Comparison of ENCODE assay signal across 12 cellular contexts in the genomic region with DNA sequence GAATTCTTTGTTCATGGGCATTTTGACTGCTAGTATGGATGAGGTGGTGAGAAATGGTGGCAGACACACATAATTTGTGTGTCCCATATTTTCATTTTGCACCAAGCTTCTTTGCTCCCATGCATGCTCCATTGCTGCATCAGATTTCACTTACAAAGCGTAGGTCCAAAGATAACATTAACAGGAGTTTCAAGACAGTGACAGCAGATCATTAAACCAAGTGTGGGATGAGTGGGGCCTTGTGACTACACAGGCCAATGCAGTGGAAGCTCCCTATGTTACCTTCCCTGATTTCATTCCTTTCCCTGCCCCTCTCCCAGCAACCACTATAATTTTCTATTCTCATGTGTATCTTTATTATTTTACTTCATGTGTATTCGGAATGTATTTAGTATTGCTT.
DNase-seq lines count a peak whose midpoint lies in the region; ATAC-seq and TF ChIP-seq lines count a peak whose summit lies in the region.
"Had no signal": no experiment of that assay in that cellular context is flagged by ENCODE, and none has a peak within 500 bp of the region (broad histone marks: within the 10 kb centered on the region; RNA-seq: fewer than 3 reads in every experiment).

No MANE protein-coding gene starts in this region.

- H3K79me2 ChIP-seq in GM23248 (ENCODE audit: insufficient read depth), result no peaks in the 10 kb centered on the region

- H4K20me1 ChIP-seq in GM23248 (ENCODE audit: insufficient read depth), result no peaks in the 10 kb centered on the region

- H3K4me2 ChIP-seq in GM23248 (ENCODE audit: unreplicated experiment), result peak overlapping the region; percentile 19

- no peak overlapping the region for H3K4me3 ChIP-seq in GM23248
- no peak overlapping the region for H3K4me3 ChIP-seq in astrocyte of the spinal cord (ENCODE audit: low read depth, low read length)
- H3K4me3 ChIP-seq in skin epidermis, result no peak overlapping the region
- H3K4me3 ChIP-seq in foreskin fibroblast (ENCODE audit: low read depth in 1 of 2, low read length in 2 of 2), result no peak overlapping the region

- H3K27ac ChIP-seq in GM23248 (peak overlapping the region; percentile 99), skin epidermis (peak overlapping the region in 18 of 21 experiments; percentile 57 to 93 (median 78))

- no peak overlapping the region for H2AFZ ChIP-seq in GM23248

- DNase-seq in GM23248 (no peak), astrocyte of the spinal cord (ENCODE audit: low read depth, low spot score) (peak; percentile 30), left kidney (ENCODE audit: low read depth, low spot score) (peak; percentile 77), NCI-H2227 (lab: John Stamatoyannopoulos, UW; ENCODE audit: unreplicated experiment) (no peak), foreskin fibroblast (no peak)
- DNase-seq: activated gamma-delta T cell treated with Interleukin-2 at 50 U/mL for 16 hours; CD4-positive, alpha-beta T cell; NCI-H510A; stimulated activated naive B cell treated with anti-CD40 and anti-IgM and Interleukin-4, amounts not matched to agents 10 μg/mL and 1 μg/mL and 100 μg/mL, for 72 hours had no signal

- in situ Hi-C loops in GM23248 (cut with MboI) (no loop called here), astrocyte of the spinal cord (cut with HindIII; ENCODE audit: low sequenced_read_pairs) (no loop called here)

- WGBS in GM23248 (ENCODE audit: low coverage in 1 of 2, low lambda C conversion rate in 2 of 2, missing lambda C conversion rate in 2 of 2), 2 experiments, result 57 to 80% methylated on average over 2 of the region's 2 CpGs

- peaks cover 94% of the 10 kb centered on the region for H3K4me1 ChIP-seq in GM23248 (ENCODE audit: insufficient read depth)

- H3K9me3 ChIP-seq in GM23248 (ENCODE audit: low read depth), result no peaks in the 10 kb centered on the region

- no peaks in the 10 kb centered on the region for H3K9me2 ChIP-seq in GM23248 (ENCODE audit: insufficient read depth)

- H3K36me3 ChIP-seq in GM23248 (ENCODE audit: low read depth), result no peaks in the 10 kb centered on the region

- peak overlapping the region; percentile 24 for H3K9ac ChIP-seq in GM23248

- H3K27me3 ChIP-seq in GM23248 (replicated peaks; ENCODE audit: insufficient read depth), result no peaks in the 10 kb centered on the region

- peaks cover 69% of the 10 kb centered on the region for H3F3A ChIP-seq in GM23248 (ENCODE audit: insufficient read depth)

- no peak for ATAC-seq in HG03025 (IDR thresholded peaks at IDR 0.05; ENCODE audit: low FRiP score, unreplicated experiment)
- ATAC-seq in GM18502 (IDR thresholded peaks at IDR 0.05; ENCODE audit: poor library complexity, unreplicated experiment), result no peak
- ATAC-seq: stimulated activated naive B cell treated with anti-CD40 and anti-IgM and Interleukin-4, amounts not matched to agents 10 μg/mL and 1 μg/mL and 100 μg/mL, for 72 hours had no signal

- TF ChIP-seq CTCF in astrocyte of the spinal cord (IDR thresholded peaks at IDR 0.05; ENCODE audit: low read depth, low read length), result no peak
- TF ChIP-seq CTCF in foreskin fibroblast (IDR thresholded peaks at IDR 0.05; ENCODE audit: low read depth, low read length), result no peak

Comparison
In these comparisons a context has a peak if more than half of its experiments do, and no peak if none do; other contexts are left out.
1. DNase-seq: peak in astrocyte of the spinal cord (single experiment) and left kidney (single experiment); none in GM23248 (single experiment), NCI-H2227 (single experiment) and foreskin fibroblast (0 of 2).